In genomic region chr14:103576371-103577024, GRCh38 we compare ENCODE assay signal across 8 cellular contexts. TPM values are rescaled to one million over a fixed set of nuclear protein-coding genes. Genes with fewer than 3 reads are reported as not detected.
DNase-seq lines count a peak whose midpoint lies in the region; ATAC-seq and TF ChIP-seq lines count a peak whose summit lies in the region.

No MANE protein-coding gene starts in this region.

- H4K12ac ChIP-seq in trophoblast cell (ENCODE audit: low read depth, low read length) = no peak overlapping the region

- no peak overlapping the region for H3K4me2 ChIP-seq in trophoblast cell (ENCODE audit: low read length)

- H2AFZ ChIP-seq in trophoblast cell (ENCODE audit: insufficient read depth, low read length, poor library complexity) = no peak overlapping the region

- no peak for TF ChIP-seq CTCF in WERI-Rb-1 (IDR thresholded peaks at IDR 0.05; ENCODE audit: low read depth, low read length)

- H2AK5ac ChIP-seq in trophoblast cell (ENCODE audit: low read length) = no peak overlapping the region

- H3K18ac ChIP-seq in trophoblast cell (ENCODE audit: low read length) = no peak overlapping the region

- H3K23ac ChIP-seq in trophoblast cell (ENCODE audit: low read length) = no peak overlapping the region

- no peak overlapping the region for H3K14ac ChIP-seq in trophoblast cell (ENCODE audit: low read length)

- no peaks in the 10 kb centered on the region for H3K79me2 ChIP-seq in trophoblast cell (ENCODE audit: control insufficient read depth, insufficient read depth, low read length, poor library complexity)

- H3K79me1 ChIP-seq in trophoblast cell (ENCODE audit: low read length) = no peaks in the 10 kb centered on the region

- H3K9ac ChIP-seq in trophoblast cell (ENCODE audit: low read length) = no peak overlapping the region

- H3K36me3 ChIP-seq in WERI-Rb-1 (peaks cover 63% of the 10 kb centered on the region), trophoblast cell (ENCODE audit: control insufficient read depth in 1 of 2, insufficient read depth in 2 of 2, low read length in 2 of 2) (peaks cover 32 to 43% of the 10 kb centered on the region in 2 experiments)

- H2BK12ac ChIP-seq in trophoblast cell (ENCODE audit: low read length) = no peak overlapping the region

- H2BK5ac ChIP-seq in trophoblast cell (ENCODE audit: low read depth, low read length, poor library complexity) = no peak overlapping the region

- H3K27me3 ChIP-seq in WERI-Rb-1 (ENCODE audit: insufficient read depth, low read depth, severe bottlenecking) (no peaks in the 10 kb centered on the region), trophoblast cell (ENCODE audit: insufficient read depth, low read length) (no peaks in the 10 kb centered on the region)

- WGBS in trophoblast cell (ENCODE audit: extremely low coverage, insufficient coverage, insufficient read length) = no CpG with 5 or more reads among the region's 9 CpGs

- intact Hi-C loops in Right ventricle myocardium inferior (cut with DNase I) = loop anchor here (5.0 kb wide), 1 partner anchor 51 kb away; the partner anchor contains the start of gene KLC1

- H3K4me3 ChIP-seq in WERI-Rb-1 (ENCODE audit: low read depth, low read length) (no peak overlapping the region), trophoblast cell (ENCODE audit: low read depth, low read length) (no peak overlapping the region)

- DNase-seq in NCI-H1436 (lab: John Stamatoyannopoulos, UW) (peak; percentile 38), NCI-H1436 treated with DMSO at 0.1 percent for 48 hours (lab: John Stamatoyannopoulos, UW) (no peak), WERI-Rb-1 (peak; percentile 96), Right ventricle myocardium inferior (ENCODE audit: missing footprints) (peak; percentile 91), trophoblast cell (peak; percentile 79 to 88), UCSD-AML1 (lab: John Stamatoyannopoulos, UW; ENCODE audit: unreplicated experiment) (no peak)

- peak; percentile 96 for ATAC-seq in Right ventricle myocardium inferior
- no peak for ATAC-seq in GM18907 (IDR thresholded peaks at IDR 0.05; ENCODE audit: unreplicated experiment)
- no peak for ATAC-seq in HG03521 (IDR thresholded peaks at IDR 0.05; ENCODE audit: unreplicated experiment)

- H3K9me3 ChIP-seq in WERI-Rb-1 (ENCODE audit: severe bottlenecking) = no peaks in the 10 kb centered on the region
- peaks cover 2% of the 10 kb centered on the region for H3K9me3 ChIP-seq in trophoblast cell (ENCODE audit: insufficient read depth, low read depth, low read length)

- H4K8ac ChIP-seq in trophoblast cell (ENCODE audit: low read depth, low read length) = no peak overlapping the region

- no peak overlapping the region for H3K4ac ChIP-seq in trophoblast cell (ENCODE audit: low read depth, low read length)

- peaks cover 0 to 3% of the 10 kb centered on the region in 2 experiments for H3K4me1 ChIP-seq in trophoblast cell (ENCODE audit: control insufficient read depth in 1 of 2, insufficient read depth in 2 of 2, low read length in 2 of 2)

- no peak overlapping the region for H4K91ac ChIP-seq in trophoblast cell (ENCODE audit: low read depth, low read length)

- H3K27ac ChIP-seq in WERI-Rb-1 (peak overlapping the region; percentile 61), trophoblast cell (ENCODE audit: low read depth, low read length) (peak overlapping the region; percentile 11)

- H2BK120ac ChIP-seq in trophoblast cell (ENCODE audit: insufficient read depth, low read length, poor library complexity) = no peak overlapping the region

RNA-seq across cellular contexts. Expression of gene COA8, which starts 13.7 kb away (rescaled TPM):
- 49.3 TPM for total RNA-seq in Right ventricle myocardium inferior
- polyA plus RNA-seq in trophoblast cell (2013) = 42.0 and 45.6 TPM in 2 replicates

RNA-seq across cellular contexts. Expression of gene BAG5, which starts 14.0 kb away (rescaled TPM):
- 16.1 TPM for total RNA-seq in Right ventricle myocardium inferior
- 21.3 and 22.2 TPM in 2 replicates for polyA plus RNA-seq in trophoblast cell (2013)

RNA-seq across cellular contexts. Expression of gene TRMT61A, which starts 47.5 kb away (rescaled TPM):
- total RNA-seq in Right ventricle myocardium inferior = 5.6 TPM
- 3.4 and 3.5 TPM in 2 replicates for polyA plus RNA-seq in trophoblast cell (2013)

RNA-seq across cellular contexts. Expression of gene KLC1, which starts 52.5 kb away (rescaled TPM):
- total RNA-seq in Right ventricle myocardium inferior = 151 TPM
- 105 TPM in 2 replicates for polyA plus RNA-seq in trophoblast cell (2013)

RNA-seq across cellular contexts. Expression of gene CKB, which starts 53.9 kb away (rescaled TPM):
- 577 TPM for total RNA-seq in Right ventricle myocardium inferior
- 102 and 110 TPM in 2 replicates for polyA plus RNA-seq in trophoblast cell (2013)

Comparison
In these comparisons a context has a peak if more than half of its experiments do, and no peak if none do; other contexts are left out.
1. DNase-seq: peak in NCI-H1436 (single experiment), WERI-Rb-1 (single experiment), Right ventricle myocardium inferior (single experiment) and trophoblast cell (2 of 2); none in NCI-H1436 treated with DMSO at 0.1 percent for 48 hours (single experiment) and UCSD-AML1 (single experiment).